ENCODE assay signal across 12 cellular contexts in genomic region chr3:150097588-150097890, GRCh38.
A peak's percentile ranks its signal among the peaks of the same experiment; 100 is the strongest.
DNase-seq lines count a peak whose midpoint lies in the region; ATAC-seq and TF ChIP-seq lines count a peak whose summit lies in the region.
"Had no signal": no experiment of that assay in that cellular context is flagged by ENCODE, and none has a peak within 500 bp of the region (broad histone marks: within the 10 kb centered on the region; RNA-seq: fewer than 3 reads in every experiment).

No MANE protein-coding gene starts in this region.

- no peak for TF ChIP-seq EP300 in tibial nerve (IDR thresholded peaks at IDR 0.05)

- H3K9me3 ChIP-seq in adipocyte (ENCODE audit: control insufficient read depth, low read length) (peaks cover 14% of the 10 kb centered on the region), osteoblast (ENCODE audit: low read depth, low read length) (no peaks in the 10 kb centered on the region), tibial nerve (peaks cover 0 to 21% (median 3%) of the 10 kb centered on the region in 4 donors)

- no peak overlapping the region for H2AFZ ChIP-seq in osteoblast (ENCODE audit: low read length)

- peaks cover 19% of the 10 kb centered on the region for H3K4me1 ChIP-seq in adipocyte (ENCODE audit: control insufficient read depth, insufficient read depth, low read length)
- peaks cover 30% of the 10 kb centered on the region for H3K4me1 ChIP-seq in osteoblast (ENCODE audit: insufficient read depth, low read length)
- H3K4me1 ChIP-seq in tibial nerve = no peaks in the 10 kb centered on the region

- 73 to 87% methylated on average over 4 of the region's 4 CpGs for WGBS in tibial nerve, 2 donors

- no peaks in the 10 kb centered on the region for H3K79me2 ChIP-seq in osteoblast (ENCODE audit: insufficient read depth, low read length)

- TF ChIP-seq POLR2A in tibial nerve (IDR thresholded peaks at IDR 0.05) = no peak

- H3K4me3 ChIP-seq in adipocyte (ENCODE audit: low read length) = no peak overlapping the region
- H3K4me3 ChIP-seq in osteoblast (ENCODE audit: insufficient read depth, low read length) = no peak overlapping the region
- no peak overlapping the region for H3K4me3 ChIP-seq in tibial nerve

- H3K4me2 ChIP-seq in osteoblast (ENCODE audit: insufficient read depth, low read length) = peak overlapping the region; percentile 29

- ATAC-seq in GM18870 (IDR thresholded peaks at IDR 0.05; ENCODE audit: unreplicated experiment) = peak; percentile 58
- peak; percentile 39 for ATAC-seq in HG02981 (IDR thresholded peaks at IDR 0.05; ENCODE audit: unreplicated experiment)
- ATAC-seq in GM21367 (IDR thresholded peaks at IDR 0.05; ENCODE audit: unreplicated experiment) = no peak
- ATAC-seq: natural killer cell had no signal

- H3K36me3 ChIP-seq in adipocyte (ENCODE audit: control insufficient read depth, insufficient read depth, low read length, severe bottlenecking) = no peaks in the 10 kb centered on the region
- H3K36me3 ChIP-seq in osteoblast (ENCODE audit: insufficient read depth, low read length) = no peaks in the 10 kb centered on the region
- no peaks in the 10 kb centered on the region for H3K36me3 ChIP-seq in tibial nerve

- no peaks in the 10 kb centered on the region for H4K20me1 ChIP-seq in osteoblast (ENCODE audit: insufficient read depth, low read length)

- H3K27me3 ChIP-seq in adipocyte (replicated peaks; ENCODE audit: control insufficient read depth, insufficient read depth, low read length) (no peaks in the 10 kb centered on the region), osteoblast (ENCODE audit: insufficient read depth, low read length) (no peaks in the 10 kb centered on the region), tibial nerve (no peaks in the 10 kb centered on the region)

- H3K27ac ChIP-seq in osteoblast (ENCODE audit: low read depth, low read length) (no peak overlapping the region), tibial nerve (no peak overlapping the region)
- H3K27ac ChIP-seq: RWPE1 had no signal

- DNase-seq in adipocyte (ENCODE audit: low read depth) (peak; percentile 37), osteoblast (ENCODE audit: insufficient read length, low spot score, missing footprints) (no peak), tibial nerve (ENCODE audit: low spot score in 2 of 2) (no peak), DMS153 (lab: John Stamatoyannopoulos, UW) (no peak), midbrain (lab: John Stamatoyannopoulos, UW) (no peak)
- DNase-seq: activated CD4-positive, alpha-beta T cell treated with anti-CD3 and anti-CD28 coated beads for 48 hours; natural killer cell; NCI-H1930 had no signal

- no peak overlapping the region for H3K9ac ChIP-seq in adipocyte (ENCODE audit: low read length)

- TF ChIP-seq CTCF in osteoblast (IDR thresholded peaks at IDR 0.05; ENCODE audit: extremely low read depth, low read depth, low read length) = no peak
- no peak for TF ChIP-seq CTCF in tibial nerve (IDR thresholded peaks at IDR 0.05)
